12 cellular contexts compared by ENCODE assay signal in genomic region chr1:109389638-109390341, GRCh38. TPM values are rescaled to one million over a fixed set of nuclear protein-coding genes. Genes with fewer than 3 reads are reported as not detected.
DNase-seq lines count a peak whose midpoint lies in the region; ATAC-seq and TF ChIP-seq lines count a peak whose summit lies in the region.
"Had no signal": no experiment of that assay in that cellular context is flagged by ENCODE, and none has a peak within 500 bp of the region (broad histone marks: within the 10 kb centered on the region; RNA-seq: fewer than 3 reads in every experiment).

No MANE protein-coding gene starts in this region.

- H3K4me1 ChIP-seq in spleen, result peaks cover 9 to 75% (median 39%) of the 10 kb centered on the region in 6 donors

- ATAC-seq in GM19324 (IDR thresholded peaks at IDR 0.05; ENCODE audit: low FRiP score, unreplicated experiment), result no peak

- WGBS in spleen, 5 donors, result 51 to 68% (median 53%) methylated on average over 5 of the region's 5 CpGs

- H3K36me3 ChIP-seq in spleen, result no peaks in the 10 kb centered on the region
- H3K36me3 ChIP-seq: adrenal gland had no signal

- peak overlapping the region in 6 of 8 donors; percentile 6 to 86 (median 58) for H3K27ac ChIP-seq in spleen

- TF ChIP-seq POLR2A in spleen (IDR thresholded peaks at IDR 0.05), result no peak

- no peaks in the 10 kb centered on the region for H3K9me3 ChIP-seq in spleen
- H3K9me3 ChIP-seq: adrenal gland had no signal

- intact Hi-C loops in spleen (cut with DNase I; ENCODE audit: low total_unique reads), result no loop called here

- TF ChIP-seq CTCF in spleen (IDR thresholded peaks at IDR 0.05 in 8 of 11, conservative IDR thresholded peaks at IDR 0.05 in 3 of 11), result no peak

- peaks cover 0 to 51% (median 0%) of the 10 kb centered on the region in 7 donors for H3K27me3 ChIP-seq in spleen (replicated peaks in 1 of 7)
- H3K27me3 ChIP-seq: adrenal gland had no signal

- DNase-seq in GF-D8 (lab: John Stamatoyannopoulos, UW), result peak; percentile 52
- DNase-seq in UCSD-AML1 (lab: John Stamatoyannopoulos, UW; ENCODE audit: unreplicated experiment), result peak; percentile 39
- DNase-seq in inferior parietal cortex (ENCODE audit: extremely low spot score), result peak; percentile 34
- no peak for DNase-seq in spleen
- no peak for DNase-seq in SW480 (ENCODE audit: low spot score)
- DNase-seq in DMS53 treated with DMSO at 0.1 percent for 48 hours (lab: John Stamatoyannopoulos, UW; ENCODE audit: unreplicated experiment), result no peak
- no peak for DNase-seq in GDM1 (lab: John Stamatoyannopoulos, UW)
- DNase-seq: DND-41, NCI-H1092, SHP77 treated with DMSO at 0.1 percent for 48 hours had no signal

- H3K4me3 ChIP-seq in spleen, result no peak overlapping the region

RNA-seq across cellular contexts. Expression of gene SORT1, which starts 7.9 kb away (rescaled TPM):
- total RNA-seq in spleen, result 10 to 100 TPM; 33.5 to 63.9 (median 43.6) TPM
- 1 to 10 TPM; 2.0 to 6.0 (median 3.5) TPM for polyA plus RNA-seq in spleen

RNA-seq across cellular contexts. Expression of gene PSMA5, which starts 36.5 kb away (rescaled TPM):
- total RNA-seq in spleen, result 10 to 100 TPM; 29.9 to 87.0 (median 62.2) TPM
- 10 to 100 TPM; 35.8 to 63.9 (median 61.2) TPM for polyA plus RNA-seq in spleen

Comparison
In these comparisons a context has a peak if more than half of its experiments do, and no peak if none do; other contexts are left out.
1. DNase-seq: peak in GF-D8 (single experiment), UCSD-AML1 (single experiment) and inferior parietal cortex (single experiment); none in spleen (single experiment), SW480 (single experiment), DMS53 treated with DMSO at 0.1 percent for 48 hours (single experiment) and GDM1 (single experiment).